In the genomic region with DNA sequence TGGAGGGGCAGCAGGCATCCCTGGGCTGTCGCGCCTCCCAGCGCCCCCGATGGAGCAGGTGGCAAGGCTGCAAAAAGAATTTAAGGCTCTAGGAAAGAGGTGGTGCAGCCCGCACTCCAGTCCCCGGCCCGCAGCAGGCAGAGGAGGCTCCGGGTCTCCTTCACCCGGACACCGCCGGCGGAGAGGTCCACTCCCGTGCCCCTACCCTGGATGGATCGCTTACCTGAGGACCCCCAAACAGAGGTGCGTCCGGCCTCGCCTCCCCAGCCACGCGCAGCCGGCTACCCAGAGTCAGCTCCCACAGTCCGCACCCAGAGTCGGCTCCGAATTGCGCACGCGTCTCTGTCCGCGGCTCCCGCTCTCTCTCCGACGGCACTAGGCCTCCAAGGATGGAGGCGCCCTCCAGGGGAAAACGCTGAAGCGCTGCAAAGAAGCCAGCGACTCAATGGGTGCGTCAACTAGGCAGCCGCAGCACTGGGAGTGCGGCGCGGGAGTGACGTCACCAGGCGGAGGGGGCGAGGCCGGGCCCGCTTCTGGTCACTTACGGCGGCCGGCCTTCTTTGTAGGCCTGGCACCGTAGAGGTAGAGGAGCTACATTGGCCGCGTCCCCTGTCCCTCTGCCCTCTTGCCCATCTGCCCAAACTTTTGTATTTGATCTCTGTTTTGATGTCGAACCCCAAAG, we compare ENCODE assay signal across 8 cellular contexts. TPM values are rescaled to one million over a fixed set of nuclear protein-coding genes. Genes with fewer than 3 reads are reported as not detected.
DNase-seq lines count a peak whose midpoint lies in the region; ATAC-seq and TF ChIP-seq lines count a peak whose summit lies in the region.

A gene with protein sequence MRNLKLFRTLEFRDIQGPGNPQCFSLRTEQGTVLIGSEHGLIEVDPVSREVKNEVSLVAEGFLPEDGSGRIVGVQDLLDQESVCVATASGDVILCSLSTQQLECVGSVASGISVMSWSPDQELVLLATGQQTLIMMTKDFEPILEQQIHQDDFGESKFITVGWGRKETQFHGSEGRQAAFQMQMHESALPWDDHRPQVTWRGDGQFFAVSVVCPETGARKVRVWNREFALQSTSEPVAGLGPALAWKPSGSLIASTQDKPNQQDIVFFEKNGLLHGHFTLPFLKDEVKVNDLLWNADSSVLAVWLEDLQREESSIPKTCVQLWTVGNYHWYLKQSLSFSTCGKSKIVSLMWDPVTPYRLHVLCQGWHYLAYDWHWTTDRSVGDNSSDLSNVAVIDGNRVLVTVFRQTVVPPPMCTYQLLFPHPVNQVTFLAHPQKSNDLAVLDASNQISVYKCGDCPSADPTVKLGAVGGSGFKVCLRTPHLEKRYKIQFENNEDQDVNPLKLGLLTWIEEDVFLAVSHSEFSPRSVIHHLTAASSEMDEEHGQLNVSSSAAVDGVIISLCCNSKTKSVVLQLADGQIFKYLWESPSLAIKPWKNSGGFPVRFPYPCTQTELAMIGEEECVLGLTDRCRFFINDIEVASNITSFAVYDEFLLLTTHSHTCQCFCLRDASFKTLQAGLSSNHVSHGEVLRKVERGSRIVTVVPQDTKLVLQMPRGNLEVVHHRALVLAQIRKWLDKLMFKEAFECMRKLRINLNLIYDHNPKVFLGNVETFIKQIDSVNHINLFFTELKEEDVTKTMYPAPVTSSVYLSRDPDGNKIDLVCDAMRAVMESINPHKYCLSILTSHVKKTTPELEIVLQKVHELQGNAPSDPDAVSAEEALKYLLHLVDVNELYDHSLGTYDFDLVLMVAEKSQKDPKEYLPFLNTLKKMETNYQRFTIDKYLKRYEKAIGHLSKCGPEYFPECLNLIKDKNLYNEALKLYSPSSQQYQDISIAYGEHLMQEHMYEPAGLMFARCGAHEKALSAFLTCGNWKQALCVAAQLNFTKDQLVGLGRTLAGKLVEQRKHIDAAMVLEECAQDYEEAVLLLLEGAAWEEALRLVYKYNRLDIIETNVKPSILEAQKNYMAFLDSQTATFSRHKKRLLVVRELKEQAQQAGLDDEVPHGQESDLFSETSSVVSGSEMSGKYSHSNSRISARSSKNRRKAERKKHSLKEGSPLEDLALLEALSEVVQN (N-terminal part only) (minus strand): TSS at position 484 of the 682 bp plus-strand sequence. CDS start 2,978 bp downstream, outside the sequence.

- peak within 1 kb of the TSS; percentile 94 for H3K4me3 Mint-ChIP-seq in activated CD8-positive, alpha-beta memory T cell treated with anti-CD3 and anti-CD28 coated beads, Interleukin-2, amount 10 ng/mL, durations not matched to agents 7 days and 5 days
- H3K4me3 Mint-ChIP-seq in mesothelial cell of epicardium, result peak within 1 kb of the TSS; percentile 95

- no peaks in the 10 kb centered on the region for H3K9me3 Mint-ChIP-seq in activated CD8-positive, alpha-beta memory T cell treated with anti-CD3 and anti-CD28 coated beads, Interleukin-2, amount 10 ng/mL, durations not matched to agents 7 days and 5 days (ENCODE audit: low read depth)
- no peaks in the 10 kb centered on the region for H3K9me3 Mint-ChIP-seq in mesothelial cell of epicardium

- peaks cover 28% of the 10 kb centered on the region for H3K4me1 Mint-ChIP-seq in activated CD8-positive, alpha-beta memory T cell treated with anti-CD3 and anti-CD28 coated beads, Interleukin-2, amount 10 ng/mL, durations not matched to agents 7 days and 5 days
- peaks cover 20% of the 10 kb centered on the region for H3K4me1 Mint-ChIP-seq in mesothelial cell of epicardium

- peak; percentile 90 for DNase-seq in Caki2 (ENCODE audit: low read depth)
- peak in 75 of 76 experiments; percentile 29 to 91 (median 84) for DNase-seq in HUDEP-2 (lab: John Stamatoyannopoulos, UW; ENCODE audit: unreplicated experiment in 76 of 76)
- DNase-seq in NOMO-1 treated with dmso at 0.1 percent for 144 hours (lab: John Stamatoyannopoulos, UW; ENCODE audit: unreplicated experiment), result peak; percentile 89
- peak; percentile 95 for DNase-seq in activated CD8-positive, alpha-beta memory T cell treated with anti-CD3 and anti-CD28 coated beads, Interleukin-2, amount 10 ng/mL, durations not matched to agents 7 days and 5 days
- peak; percentile 93 to 95 for DNase-seq in mesothelial cell of epicardium (ENCODE audit: low spot score in 2 of 2, unreplicated experiment in 2 of 2)
- DNase-seq in stimulated activated CD8-positive, alpha-beta memory T cell treated with anti-CD3 and anti-CD28 coated beads, Interleukin-15, amount 100 ng/mL, for 48 hours (ENCODE audit: low read depth in 2 of 2), result peak; percentile 85

- peak; percentile 80 for ATAC-seq in GM21381 (IDR thresholded peaks at IDR 0.05; ENCODE audit: unreplicated experiment)
- ATAC-seq in activated CD8-positive, alpha-beta memory T cell treated with anti-CD3 and anti-CD28 coated beads, Interleukin-2, amount 10 ng/mL, durations not matched to agents 7 days and 5 days, result peak; percentile 87

- H3K36me3 Mint-ChIP-seq in activated CD8-positive, alpha-beta memory T cell treated with anti-CD3 and anti-CD28 coated beads, Interleukin-2, amount 10 ng/mL, durations not matched to agents 7 days and 5 days, result peaks cover 6% of the 10 kb centered on the region
- peaks cover 4% of the 10 kb centered on the region for H3K36me3 Mint-ChIP-seq in mesothelial cell of epicardium

- CTCF ChIA-PET in activated CD8-positive, alpha-beta memory T cell treated with anti-CD3 and anti-CD28 coated beads, Interleukin-2, amount 10 ng/mL, durations not matched to agents 7 days and 5 days (lab: Charles Lee), result no interaction called here

- TF ChIP-seq CTCF in mesothelial cell of epicardium (IDR thresholded peaks at IDR 0.05; ENCODE audit: unreplicated experiment), result no peak

- no peaks in the 10 kb centered on the region for H3K27me3 Mint-ChIP-seq in activated CD8-positive, alpha-beta memory T cell treated with anti-CD3 and anti-CD28 coated beads, Interleukin-2, amount 10 ng/mL, durations not matched to agents 7 days and 5 days
- no peaks in the 10 kb centered on the region for H3K27me3 Mint-ChIP-seq in mesothelial cell of epicardium (ENCODE audit: low read depth)

- in situ Hi-C loops in Caki2 (cut with HindIII; ENCODE audit: low pct_unique_long_range_greater_than_20kb, low sequenced_read_pairs), result no loop called here
- in situ Hi-C loops in endometrial microvascular endothelial cells (cut with HindIII; ENCODE audit: inconsistent ontology term, low pct_unique_long_range_greater_than_20kb, low sequenced_read_pairs), result no loop called here

- peak within 1 kb of the TSS; percentile 94 for H3K27ac Mint-ChIP-seq in activated CD8-positive, alpha-beta memory T cell treated with anti-CD3 and anti-CD28 coated beads, Interleukin-2, amount 10 ng/mL, durations not matched to agents 7 days and 5 days
- H3K27ac Mint-ChIP-seq in mesothelial cell of epicardium, result peak within 1 kb of the TSS; percentile 99

RNA-seq across cellular contexts. Expression of the gene that starts here (rescaled TPM):
- 17.7 and 22.1 TPM in 2 replicates for total RNA-seq in Caki2 (2014; rRNA removed; shearing (Covaris generic); ENCODE audit: low replicate concordance)
- total RNA-seq in activated CD8-positive, alpha-beta memory T cell treated with anti-CD3 and anti-CD28 coated beads, Interleukin-2, amount 10 ng/mL, durations not matched to agents 7 days and 5 days, result 10 to 100 TPM; 23.9 to 26.1 TPM
- total RNA-seq in endometrial microvascular endothelial cells (ENCODE audit: inconsistent ontology term) (25.6 TPM), mesothelial cell of epicardium (29.1 to 35.8 TPM (median 31.0 TPM) in 3 replicates)

Comparison
In these comparisons a context has a peak if more than half of its experiments do, and no peak if none do; other contexts are left out.
1. Peak in every context shown above with its lines: DNase-seq and ATAC-seq.